Comparison of ENCODE assay signal across 6 cellular contexts in the genomic region with DNA sequence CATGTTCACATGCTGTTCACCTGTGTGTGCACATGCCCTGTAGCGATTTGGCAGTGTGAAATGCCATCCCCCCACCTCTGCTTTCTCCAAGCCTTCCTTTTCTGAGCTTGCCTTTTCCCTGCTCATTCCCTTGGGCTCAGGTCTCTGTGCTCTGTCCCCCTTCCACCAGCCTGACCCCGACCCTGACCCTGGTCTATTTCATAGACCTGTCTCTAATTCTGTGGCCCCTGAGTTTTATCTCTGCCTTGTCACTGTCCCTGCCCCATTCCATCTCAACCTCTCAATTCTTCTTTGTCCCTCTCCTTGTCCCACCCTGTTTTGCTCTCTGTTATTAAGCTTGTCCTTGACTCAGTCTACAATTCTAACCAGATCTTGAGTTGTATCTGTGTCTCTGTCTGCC. TPM values are rescaled to one million over a fixed set of nuclear protein-coding genes. Genes with fewer than 3 reads are reported as not detected.
DNase-seq lines count a peak whose midpoint lies in the region; TF ChIP-seq lines count a peak whose summit lies in the region.

No MANE protein-coding gene starts in this region.

- peak overlapping the region; percentile 66 for H3K27ac Mint-ChIP-seq in activated CD4-positive, alpha-beta T cell treated with anti-CD3 and anti-CD28 coated beads, Interleukin-2, amount 10 ng/mL, durations not matched to agents 24 days and 14 days

- no peak for TF ChIP-seq CTCF in fibroblast of the aortic adventitia (IDR thresholded peaks at IDR 0.05; ENCODE audit: insufficient read depth, low read length)

- no peaks in the 10 kb centered on the region for H3K9me3 ChIP-seq in subcutaneous abdominal adipose tissue (ENCODE audit: control insufficient read depth in 5 of 5, low read length in 5 of 5)

- H3K36me3 ChIP-seq in subcutaneous abdominal adipose tissue (ENCODE audit: control insufficient read depth in 5 of 5, insufficient read depth in 5 of 5, low read length in 5 of 5) = peaks cover 0 to 10% (median 0%) of the 10 kb centered on the region in 5 donors

- H3K4me3 ChIP-seq in fibroblast of the aortic adventitia (ENCODE audit: low read depth, low read length) = peak overlapping the region; percentile 64
- H3K4me3 ChIP-seq in subcutaneous abdominal adipose tissue (ENCODE audit: low read depth in 1 of 5, low read length in 5 of 5) = peak overlapping the region in 4 of 5 donors; percentile 51 to 68 (median 66)

- peak overlapping the region; percentile 87 for H3K27ac ChIP-seq in subcutaneous abdominal adipose tissue (ENCODE audit: low read depth, low read length)

- H3K27me3 ChIP-seq in subcutaneous abdominal adipose tissue (ENCODE audit: control insufficient read depth in 5 of 5, insufficient read depth in 4 of 5, low read length in 5 of 5) = peaks cover 0 to 4% (median 0%) of the 10 kb centered on the region in 5 donors

- peaks cover 3% of the 10 kb centered on the region for H3K36me3 Mint-ChIP-seq in activated CD4-positive, alpha-beta T cell treated with anti-CD3 and anti-CD28 coated beads, Interleukin-2, amount 10 ng/mL, durations not matched to agents 24 days and 14 days (ENCODE audit: low read depth)

- peaks cover 31% of the 10 kb centered on the region for H3K4me1 Mint-ChIP-seq in activated CD4-positive, alpha-beta T cell treated with anti-CD3 and anti-CD28 coated beads, Interleukin-2, amount 10 ng/mL, durations not matched to agents 24 days and 14 days

- H3K4me3 Mint-ChIP-seq in activated CD4-positive, alpha-beta T cell treated with anti-CD3 and anti-CD28 coated beads, Interleukin-2, amount 10 ng/mL, durations not matched to agents 24 days and 14 days = peak overlapping the region; percentile 69

- H3K9me3 Mint-ChIP-seq in activated CD4-positive, alpha-beta T cell treated with anti-CD3 and anti-CD28 coated beads, Interleukin-2, amount 10 ng/mL, durations not matched to agents 24 days and 14 days = no peaks in the 10 kb centered on the region

- intact Hi-C loops in activated CD4-positive, alpha-beta T cell treated with anti-CD3 and anti-CD28 coated beads, Interleukin-2, amount 10 ng/mL, durations not matched to agents 24 days and 14 days (cut with micrococcal nuclease) = no loop called here

- H3K4me1 ChIP-seq in subcutaneous abdominal adipose tissue (ENCODE audit: control insufficient read depth in 5 of 5, insufficient read depth in 5 of 5, low read length in 5 of 5) = peaks cover 3 to 51% (median 21%) of the 10 kb centered on the region in 5 donors

- no peak for DNase-seq in activated CD4-positive, alpha-beta T cell treated with anti-CD3 and anti-CD28 coated beads, Interleukin-2, amount 10 ng/mL, durations not matched to agents 24 days and 14 days
- DNase-seq in activated CD4-positive, alpha-beta T cell treated with anti-CD3 and anti-CD28 coated beads, Interleukin-2, amount 50 U/mL, for 48 hours = no peak
- DNase-seq in fibroblast of the aortic adventitia (ENCODE audit: low read depth) (no peak), NCI-H128 (lab: John Stamatoyannopoulos, UW; ENCODE audit: unreplicated experiment) (no peak)
- DNase-seq in stimulated activated naive CD4-positive, alpha-beta T cell treated with Interleukin-2 at 50 U/mL for 16 hours (lab: John Stamatoyannopoulos, UW) = no peak

- H3K9ac ChIP-seq in subcutaneous abdominal adipose tissue (ENCODE audit: low read length in 5 of 5) = peak overlapping the region in 4 of 5 donors; percentile 16 to 93 (median 72)

- peaks cover 3% of the 10 kb centered on the region for H3K27me3 Mint-ChIP-seq in activated CD4-positive, alpha-beta T cell treated with anti-CD3 and anti-CD28 coated beads, Interleukin-2, amount 10 ng/mL, durations not matched to agents 24 days and 14 days

RNA-seq across cellular contexts. Expression of gene ARAP3, which starts 0.7 kb away (rescaled TPM):
- 9.2 and 10.9 TPM in 2 replicates for total RNA-seq in activated CD4-positive, alpha-beta T cell treated with anti-CD3 and anti-CD28 coated beads, Interleukin-2, amount 10 ng/mL, durations not matched to agents 24 days and 14 days
- total RNA-seq in fibroblast of the aortic adventitia (ENCODE audit: low replicate concordance) = 2.6 and 6.2 TPM in 2 replicates

RNA-seq across cellular contexts. Expression of gene FCHSD1, which starts 30.1 kb away (rescaled TPM):
- 33.1 and 34.5 TPM in 2 replicates for total RNA-seq in activated CD4-positive, alpha-beta T cell treated with anti-CD3 and anti-CD28 coated beads, Interleukin-2, amount 10 ng/mL, durations not matched to agents 24 days and 14 days
- 19.9 and 39.8 TPM in 2 replicates for total RNA-seq in fibroblast of the aortic adventitia (ENCODE audit: low replicate concordance)

RNA-seq across cellular contexts. Expression of gene RELL2, which starts 44.5 kb away (rescaled TPM):
- total RNA-seq in activated CD4-positive, alpha-beta T cell treated with anti-CD3 and anti-CD28 coated beads, Interleukin-2, amount 10 ng/mL, durations not matched to agents 24 days and 14 days = 24.1 TPM in 2 replicates
- 2.6 and 6.6 TPM in 2 replicates for total RNA-seq in fibroblast of the aortic adventitia (ENCODE audit: low replicate concordance)

RNA-seq across cellular contexts. Expression of gene HDAC3, which starts 44.6 kb away (rescaled TPM):
- 88.1 and 92.3 TPM in 2 replicates for total RNA-seq in activated CD4-positive, alpha-beta T cell treated with anti-CD3 and anti-CD28 coated beads, Interleukin-2, amount 10 ng/mL, durations not matched to agents 24 days and 14 days
- 48.4 and 51.4 TPM in 2 replicates for total RNA-seq in fibroblast of the aortic adventitia (ENCODE audit: low replicate concordance)
